ENCODE assay signal across 1 cellular context in the genomic region with DNA sequence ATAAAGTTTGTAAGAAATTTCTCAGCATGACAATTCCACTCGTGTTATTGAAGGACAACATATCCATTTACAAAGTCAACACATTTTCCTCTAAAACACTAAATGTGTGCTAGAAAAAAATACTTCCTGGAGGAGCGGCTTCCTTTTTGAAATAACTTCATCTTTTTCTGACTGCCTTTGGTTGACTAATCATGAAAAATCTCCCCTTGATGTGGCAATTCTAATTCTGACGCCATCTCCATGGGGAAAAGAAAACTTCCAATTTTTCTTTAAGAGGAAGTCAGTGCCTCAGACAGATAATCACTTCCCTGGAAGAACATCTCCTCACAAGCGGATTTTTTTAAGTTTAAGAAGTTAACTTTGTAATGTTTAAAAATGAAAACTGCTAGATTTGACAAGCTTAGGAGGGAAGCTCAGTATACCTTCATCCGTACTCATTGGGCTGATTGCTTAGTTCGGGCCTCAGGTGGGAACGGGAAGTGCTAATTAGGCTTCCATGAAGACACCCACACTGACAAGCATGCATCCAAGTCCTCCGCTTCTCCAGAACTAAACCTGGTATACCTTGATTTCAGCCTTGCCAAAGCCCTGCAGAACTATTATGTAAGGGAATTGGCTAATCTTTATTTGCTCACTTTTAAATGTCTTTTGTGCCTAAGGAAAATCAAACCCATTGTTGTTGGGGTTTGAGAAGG.
TF ChIP-seq lines count a peak whose summit lies in the region.

No MANE protein-coding gene starts in this region.

TF ChIP-seq in GM12878, 131 proteins besides CTCF, POLR2A, EP300 and RAD21 (continued from another document):
- TF ChIP-seq E2F4 (IDR thresholded peaks at IDR 0.05; ENCODE audit: low read depth, low read length), result no peak
- TF ChIP-seq MTA2 (IDR thresholded peaks at IDR 0.05; ENCODE audit: low read depth), result no peak
- TF ChIP-seq BHLHE40 (IDR thresholded peaks at IDR 0.05; ENCODE audit: borderline replicate concordance in 1 of 2, low read depth in 2 of 2, low read length in 1 of 2), result no peak
- no peak for TF ChIP-seq CEBPB (IDR thresholded peaks at IDR 0.05; ENCODE audit: borderline replicate concordance in 1 of 2, low read depth in 2 of 2, low read length in 2 of 2)
- TF ChIP-seq ESRRA (IDR thresholded peaks at IDR 0.05; ENCODE audit: low read length), result no peak
- TF ChIP-seq SMARCA5 (IDR thresholded peaks at IDR 0.05), result no peak
- TF ChIP-seq SRF (IDR thresholded peaks at IDR 0.05; ENCODE audit: low read depth in 2 of 2, low read length in 2 of 2), result no peak
- no peak for TF ChIP-seq HCFC1 (IDR thresholded peaks at IDR 0.05; ENCODE audit: low read length)
- TF ChIP-seq ETV6 (conservative IDR thresholded peaks at IDR 0.05 in 1 of 2, IDR thresholded peaks at IDR 0.05 in 1 of 2; ENCODE audit: borderline replicate concordance in 1 of 2, low read depth in 1 of 2), result peak in 1 of 2 experiments; percentile 69; a peak in 1 of 4 replicates
- TF ChIP-seq, protein P1, sequence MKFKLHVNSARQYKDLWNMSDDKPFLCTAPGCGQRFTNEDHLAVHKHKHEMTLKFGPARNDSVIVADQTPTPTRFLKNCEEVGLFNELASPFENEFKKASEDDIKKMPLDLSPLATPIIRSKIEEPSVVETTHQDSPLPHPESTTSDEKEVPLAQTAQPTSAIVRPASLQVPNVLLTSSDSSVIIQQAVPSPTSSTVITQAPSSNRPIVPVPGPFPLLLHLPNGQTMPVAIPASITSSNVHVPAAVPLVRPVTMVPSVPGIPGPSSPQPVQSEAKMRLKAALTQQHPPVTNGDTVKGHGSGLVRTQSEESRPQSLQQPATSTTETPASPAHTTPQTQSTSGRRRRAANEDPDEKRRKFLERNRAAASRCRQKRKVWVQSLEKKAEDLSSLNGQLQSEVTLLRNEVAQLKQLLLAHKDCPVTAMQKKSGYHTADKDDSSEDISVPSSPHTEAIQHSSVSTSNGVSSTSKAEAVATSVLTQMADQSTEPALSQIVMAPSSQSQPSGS (IDR thresholded peaks at IDR 0.05; ENCODE audit: low read length), result peak; percentile 58; the same call in 1 of the 2 replicates
- no peak for TF ChIP-seq POLR2AphosphoS2 (IDR thresholded peaks at IDR 0.05; ENCODE audit: low read depth, low read length)
- TF ChIP-seq, protein P2, sequence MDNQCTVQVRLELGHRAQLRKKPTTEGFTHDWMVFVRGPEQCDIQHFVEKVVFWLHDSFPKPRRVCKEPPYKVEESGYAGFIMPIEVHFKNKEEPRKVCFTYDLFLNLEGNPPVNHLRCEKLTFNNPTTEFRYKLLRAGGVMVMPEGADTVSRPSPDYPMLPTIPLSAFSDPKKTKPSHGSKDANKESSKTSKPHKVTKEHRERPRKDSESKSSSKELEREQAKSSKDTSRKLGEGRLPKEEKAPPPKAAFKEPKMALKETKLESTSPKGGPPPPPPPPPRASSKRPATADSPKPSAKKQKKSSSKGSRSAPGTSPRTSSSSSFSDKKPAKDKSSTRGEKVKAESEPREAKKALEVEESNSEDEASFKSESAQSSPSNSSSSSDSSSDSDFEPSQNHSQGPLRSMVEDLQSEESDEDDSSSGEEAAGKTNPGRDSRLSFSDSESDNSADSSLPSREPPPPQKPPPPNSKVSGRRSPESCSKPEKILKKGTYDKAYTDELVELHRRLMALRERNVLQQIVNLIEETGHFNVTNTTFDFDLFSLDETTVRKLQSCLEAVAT (IDR thresholded peaks at IDR 0.05), result no peak
- TF ChIP-seq EED (IDR thresholded peaks at IDR 0.05; ENCODE audit: low read depth), result peak; percentile 89
- no peak for TF ChIP-seq SUPT20H (IDR thresholded peaks at IDR 0.05; ENCODE audit: borderline replicate concordance, control insufficient read depth, low read depth, low read length)
